ENCODE assay signal across 17 cellular contexts in genomic region chr21:9737871-9738520, GRCh38.
A peak's percentile ranks its signal among the peaks of the same experiment; 100 is the strongest.
DNase-seq lines count a peak whose midpoint lies in the region; ATAC-seq, FAIRE-seq and TF ChIP-seq lines count a peak whose summit lies in the region.
"Had no signal": no experiment of that assay in that cellular context is flagged by ENCODE, and none has a peak within 500 bp of the region (broad histone marks: within the 10 kb centered on the region; RNA-seq: fewer than 3 reads in every experiment).

No MANE protein-coding gene starts in this region.

- BruUV-seq in HepG2 (replicated peaks; lab: Mats Ljungman, UMichigan): no TSS peak

- TF ChIP-seq POLR2A in right lobe of liver (IDR thresholded peaks at IDR 0.05): no peak
- TF ChIP-seq POLR2A in HepG2 (IDR thresholded peaks at IDR 0.05; ENCODE audit: insufficient read depth in 1 of 2, low read depth in 2 of 2, low read length in 2 of 2): no peak
- TF ChIP-seq POLR2A in esophagus muscularis mucosa (IDR thresholded peaks at IDR 0.05; ENCODE audit: low read depth): no peak

- in situ Hi-C loops in HepG2 (cut with HindIII; ENCODE audit: extremely low pct_ligation_motif_present, low pct_unique_long_range_greater_than_20kb): no loop called here

- no peak overlapping the region for H3K9ac ChIP-seq in HepG2 (ENCODE audit: insufficient read depth, low read depth, low read length)
- H3K9ac ChIP-seq: BLaER1 had no signal

- ATAC-seq in right lobe of liver (peak in 3 of 4 donors; percentile 8 to 17 (median 13)), HepG2 (no peak), upper lobe of right lung (peak; percentile 8), HG03439 (IDR thresholded peaks at IDR 0.05; ENCODE audit: unreplicated experiment) (no peak), GM19463 (IDR thresholded peaks at IDR 0.05; ENCODE audit: unreplicated experiment) (no peak)

- H2AFZ ChIP-seq in HepG2 (ENCODE audit: low read length): no peak overlapping the region

- TF ChIP-seq EP300 in HepG2 (IDR thresholded peaks at IDR 0.05; ENCODE audit: low read depth in 2 of 2, low read length in 2 of 2): no peak
- no peak for TF ChIP-seq EP300 in HepG2 (CRISPR knock-in tag; IDR thresholded peaks at IDR 0.05; ENCODE audit: borderline replicate concordance)
- no peak for TF ChIP-seq EP300 in esophagus muscularis mucosa (IDR thresholded peaks at IDR 0.05)

- whole genome bisulfite sequencing in right lobe of liver (ENCODE audit: insufficient coverage, low coverage, low lambda C conversion rate, missing lambda C conversion rate): 17% methylated on average over 5 of the region's 5 CpGs
- 8% methylated on average over 5 of the region's 5 CpGs for WGBS in HepG2 (ENCODE audit: low lambda C conversion rate)
- 48% methylated on average over 5 of the region's 5 CpGs for WGBS in esophagus muscularis mucosa

- intact Hi-C loops in right lobe of liver (cut with DNase I): no loop called here
- intact Hi-C loops in HepG2 (cut with micrococcal nuclease; ENCODE audit: unreplicated experiment): no loop called here
- intact Hi-C loops in esophagus muscularis mucosa (cut with DNase I): no loop called here
- intact Hi-C loops in upper lobe of right lung (cut with DNase I): no loop called here

- H3K4me3 ChIP-seq in right lobe of liver (no peak overlapping the region), HepG2 (replicated peaks in 1 of 3; ENCODE audit: insufficient read depth in 1 of 3, low read depth in 2 of 3, low read length in 3 of 3) (no peak overlapping the region), esophagus muscularis mucosa (no peak overlapping the region), upper lobe of right lung (no peak overlapping the region), H7 (ENCODE audit: insufficient read depth, low read depth, low read length) (no peak overlapping the region)
- H3K4me3 ChIP-seq: BLaER1 had no signal

- H3K4me2 ChIP-seq in HepG2 (ENCODE audit: low read depth, low read length): no peak overlapping the region
- H3K4me2 ChIP-seq: BLaER1 had no signal

- H3K27me3 ChIP-seq in right lobe of liver: no peaks in the 10 kb centered on the region
- H3K27me3 ChIP-seq in HepG2 (ENCODE audit: control insufficient read depth in 1 of 2, insufficient read depth in 2 of 2, low read length in 2 of 2): no peaks in the 10 kb centered on the region
- H3K27me3 ChIP-seq in esophagus muscularis mucosa: peaks cover 0 to 12% (median 0%) of the 10 kb centered on the region in 4 donors
- H3K27me3 ChIP-seq in upper lobe of right lung: no peaks in the 10 kb centered on the region
- H3K27me3 ChIP-seq in H7 (ENCODE audit: control insufficient read depth, insufficient read depth, low read length): no peaks in the 10 kb centered on the region
- H3K27me3 ChIP-seq: BLaER1 had no signal

- H3K27ac ChIP-seq in right lobe of liver: no peak overlapping the region
- no peak overlapping the region for H3K27ac ChIP-seq in HepG2 (ENCODE audit: extremely low read length, insufficient read depth, low read length)
- H3K27ac ChIP-seq in esophagus muscularis mucosa (replicated peaks in 1 of 4): no peak overlapping the region
- H3K27ac ChIP-seq in upper lobe of right lung: no peak overlapping the region
- H3K27ac ChIP-seq: BLaER1 had no signal

- H4K20me1 ChIP-seq in HepG2 (ENCODE audit: insufficient read depth, low read length): no peaks in the 10 kb centered on the region
- H4K20me1 ChIP-seq: BLaER1 had no signal

- CTCF ChIA-PET in HepG2 (lab: Yijun Ruan, JAX; ENCODE audit: low intra/inter-chr PET ratio, low total read pairs): no interaction called here

- H3K4me1 ChIP-seq in right lobe of liver: no peaks in the 10 kb centered on the region
- H3K4me1 ChIP-seq in HepG2 (ENCODE audit: insufficient read depth, low read length): no peaks in the 10 kb centered on the region
- H3K4me1 ChIP-seq in esophagus muscularis mucosa: no peaks in the 10 kb centered on the region
- no peaks in the 10 kb centered on the region for H3K4me1 ChIP-seq in upper lobe of right lung
- H3K4me1 ChIP-seq: BLaER1, Caco-2 had no signal

- TF ChIP-seq CTCF in right lobe of liver (IDR thresholded peaks at IDR 0.05): no peak
- TF ChIP-seq CTCF in HepG2 (CRISPR knock-in tag; IDR thresholded peaks at IDR 0.05): no peak
- no peak for TF ChIP-seq CTCF in esophagus muscularis mucosa (IDR thresholded peaks at IDR 0.05)
- TF ChIP-seq CTCF in upper lobe of right lung (IDR thresholded peaks at IDR 0.05): no peak

- no peaks in the 10 kb centered on the region for H3K79me2 ChIP-seq in HepG2 (ENCODE audit: insufficient read depth, low read length)

- POLR2A ChIA-PET in HepG2 (lab: Yijun Ruan, JAX): no interaction called here

- DNase-seq in right lobe of liver (no peak), HepG2 (ENCODE audit: low spot score) (no peak), NCI-H526 treated with DMSO at 0.1 percent for 48 hours (lab: John Stamatoyannopoulos, UW) (peak; percentile 99), esophagus muscularis mucosa (ENCODE audit: extremely low spot score) (peak; percentile 90), upper lobe of right lung (no peak), H7 (no peak)
- DNase-seq: 8988T; AML-193; Caco-2; CD8-positive, alpha-beta memory T cell; DMS53; HCEC 1CT; HFFc6 had no signal

- no peaks in the 10 kb centered on the region for H3K36me3 ChIP-seq in right lobe of liver
- H3K36me3 ChIP-seq in HepG2 (replicated peaks in 1 of 2; ENCODE audit: control insufficient read depth in 1 of 2, insufficient read depth in 2 of 2, low read length in 2 of 2): no peaks in the 10 kb centered on the region
- H3K36me3 ChIP-seq in esophagus muscularis mucosa: no peaks in the 10 kb centered on the region
- no peaks in the 10 kb centered on the region for H3K36me3 ChIP-seq in upper lobe of right lung
- H3K36me3 ChIP-seq in H7 (replicated peaks; ENCODE audit: control insufficient read depth, insufficient read depth, low read length): no peaks in the 10 kb centered on the region
- H3K36me3 ChIP-seq: BLaER1 had no signal

- FAIRE-seq in HepG2 (lab: Jason Lieb, UNC): no peak
- FAIRE-seq: H1 had no signal

- no peak for TF ChIP-seq RAD21 in HepG2 (CRISPR knock-in tag; IDR thresholded peaks at IDR 0.05)

- H3K9me3 ChIP-seq in right lobe of liver: peaks cover 0 to 4% (median 0%) of the 10 kb centered on the region in 4 donors
- peaks cover 94% of the 10 kb centered on the region for H3K9me3 ChIP-seq in HepG2 (ENCODE audit: low read length)
- H3K9me3 ChIP-seq in esophagus muscularis mucosa: peaks cover 0 to 35% (median 24%) of the 10 kb centered on the region in 4 donors
- peaks cover 7% of the 10 kb centered on the region for H3K9me3 ChIP-seq in upper lobe of right lung

TF ChIP-seq in HepG2, 621 proteins besides CTCF, POLR2A, EP300 and RAD21:
- TF ChIP-seq ZNF784 (CRISPR knock-in tag; IDR thresholded peaks at IDR 0.05; ENCODE audit: borderline replicate concordance): no peak
- TF ChIP-seq ZNF879 (CRISPR knock-in tag; IDR thresholded peaks at IDR 0.05): no peak
- no peak for TF ChIP-seq ZSCAN22 (CRISPR knock-in tag; IDR thresholded peaks at IDR 0.05)
- no peak for TF ChIP-seq HOXD1 (CRISPR knock-in tag; IDR thresholded peaks at IDR 0.05)
- TF ChIP-seq CENPX (CRISPR knock-in tag; IDR thresholded peaks at IDR 0.05): no peak
TF ChIP-seq in HepG2: peak in this region for 0.

Comparison
In these comparisons a context has a peak if more than half of its experiments do, and no peak if none do; other contexts are left out.
1. ATAC-seq: peak in right lobe of liver (3 of 4) and upper lobe of right lung (single experiment); none in HepG2 (single experiment), HG03439 (single experiment) and GM19463 (single experiment).
2. DNase-seq: peak in NCI-H526 treated with DMSO at 0.1 percent for 48 hours (single experiment) and esophagus muscularis mucosa (single experiment); none in right lobe of liver (0 of 3), HepG2 (single experiment), upper lobe of right lung (single experiment) and H7 (single experiment).